1 cellular context compared by ENCODE assay signal in genomic region chr11:72831521-72832300, GRCh38.
TF ChIP-seq lines count a peak whose summit lies in the region.

No MANE protein-coding gene starts in this region.

TF ChIP-seq in GM12878, 131 proteins besides CTCF, POLR2A, EP300 and RAD21 (continued from another document and continues in another):
- TF ChIP-seq, protein P1, sequence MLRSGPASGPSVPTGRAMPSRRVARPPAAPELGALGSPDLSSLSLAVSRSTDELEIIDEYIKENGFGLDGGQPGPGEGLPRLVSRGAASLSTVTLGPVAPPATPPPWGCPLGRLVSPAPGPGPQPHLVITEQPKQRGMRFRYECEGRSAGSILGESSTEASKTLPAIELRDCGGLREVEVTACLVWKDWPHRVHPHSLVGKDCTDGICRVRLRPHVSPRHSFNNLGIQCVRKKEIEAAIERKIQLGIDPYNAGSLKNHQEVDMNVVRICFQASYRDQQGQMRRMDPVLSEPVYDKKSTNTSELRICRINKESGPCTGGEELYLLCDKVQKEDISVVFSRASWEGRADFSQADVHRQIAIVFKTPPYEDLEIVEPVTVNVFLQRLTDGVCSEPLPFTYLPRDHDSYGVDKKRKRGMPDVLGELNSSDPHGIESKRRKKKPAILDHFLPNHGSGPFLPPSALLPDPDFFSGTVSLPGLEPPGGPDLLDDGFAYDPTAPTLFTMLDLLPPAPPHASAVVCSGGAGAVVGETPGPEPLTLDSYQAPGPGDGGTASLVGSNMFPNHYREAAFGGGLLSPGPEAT (IDR thresholded peaks at IDR 0.05; ENCODE audit: low read depth) = no peak
- TF ChIP-seq, protein P2, sequence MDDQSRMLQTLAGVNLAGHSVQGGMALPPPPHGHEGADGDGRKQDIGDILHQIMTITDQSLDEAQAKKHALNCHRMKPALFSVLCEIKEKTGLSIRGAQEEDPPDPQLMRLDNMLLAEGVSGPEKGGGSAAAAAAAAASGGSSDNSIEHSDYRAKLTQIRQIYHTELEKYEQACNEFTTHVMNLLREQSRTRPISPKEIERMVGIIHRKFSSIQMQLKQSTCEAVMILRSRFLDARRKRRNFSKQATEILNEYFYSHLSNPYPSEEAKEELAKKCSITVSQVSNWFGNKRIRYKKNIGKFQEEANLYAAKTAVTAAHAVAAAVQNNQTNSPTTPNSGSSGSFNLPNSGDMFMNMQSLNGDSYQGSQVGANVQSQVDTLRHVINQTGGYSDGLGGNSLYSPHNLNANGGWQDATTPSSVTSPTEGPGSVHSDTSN (IDR thresholded peaks at IDR 0.05; ENCODE audit: insufficient replicate concordance, low read depth, low read length) = no peak
- TF ChIP-seq HSF1 (IDR thresholded peaks at IDR 0.05; ENCODE audit: low read depth, low read length) (no peak), ZNF274 (IDR thresholded peaks at IDR 0.05; ENCODE audit: insufficient read depth, insufficient read length) (no peak), IRF4 (IDR thresholded peaks at IDR 0.05; ENCODE audit: low read depth, low read length) (0 out of 2 replicates have a peak, but pooled peaks have one; percentile 23), SREBF1 (IDR thresholded peaks at IDR 0.05; ENCODE audit: low read length) (no peak), ASH2L (IDR thresholded peaks at IDR 0.05; ENCODE audit: borderline replicate concordance, low read depth) (no peak), BMI1 (IDR thresholded peaks at IDR 0.05; ENCODE audit: borderline replicate concordance) (no peak), WRNIP1 (IDR thresholded peaks at IDR 0.05; ENCODE audit: borderline replicate concordance, low read depth, low read length) (no peak), KLF5 (IDR thresholded peaks at IDR 0.05; ENCODE audit: partially characterized antibody) (no peak), SP1 (IDR thresholded peaks at IDR 0.05; ENCODE audit: low read depth, low read length) (no peak), YY1 (IDR thresholded peaks at IDR 0.05; ENCODE audit: low read depth, low read length) (peak; percentile 45; the same call in 1 of the 2 replicates), ZNF687 (IDR thresholded peaks at IDR 0.05) (no peak), MYC (IDR thresholded peaks at IDR 0.05; ENCODE audit: insufficient read depth, insufficient read length, insufficient replicate concordance, low read length, severe bottlenecking) (no peak), TCF3 (IDR thresholded peaks at IDR 0.05; ENCODE audit: borderline replicate concordance, insufficient read depth, low read depth, low read length) (no peak), SIX5 (IDR thresholded peaks at IDR 0.05; ENCODE audit: low read depth, low read length, severe bottlenecking) (no peak), TARDBP (IDR thresholded peaks at IDR 0.05; ENCODE audit: borderline replicate concordance) (0 out of 2 replicates have a peak, but pooled peaks have one; percentile 3), POLR2AphosphoS2 (IDR thresholded peaks at IDR 0.05; ENCODE audit: low read depth, low read length) (no peak; the same call in 1 of the 2 replicates), TCF12 (IDR thresholded peaks at IDR 0.05; ENCODE audit: low read depth, low read length) (no peak), E2F8 (IDR thresholded peaks at IDR 0.05; ENCODE audit: low read depth, partially characterized antibody) (peak; percentile 25), NR2C2 (IDR thresholded peaks at IDR 0.05; ENCODE audit: borderline replicate concordance, control insufficient read depth, insufficient read length, low read depth) (no peak), HDAC6 (IDR thresholded peaks at IDR 0.05; ENCODE audit: unreplicated experiment) (no peak), IKZF2 (IDR thresholded peaks at IDR 0.05) (no peak), DPF2 (IDR thresholded peaks at IDR 0.05) (no peak), BCL11A (IDR thresholded peaks at IDR 0.05; ENCODE audit: low read depth, low read length) (no peak), CHD2 (IDR thresholded peaks at IDR 0.05; ENCODE audit: borderline replicate concordance, low read depth, low read length) (no peak), ETV6 (conservative IDR thresholded peaks at IDR 0.05 in 1 of 2, IDR thresholded peaks at IDR 0.05 in 1 of 2; ENCODE audit: borderline replicate concordance in 1 of 2, low read depth in 1 of 2) (no peak), FOXK2 (IDR thresholded peaks at IDR 0.05) (no peak), NR2F1 (conservative IDR thresholded peaks at IDR 0.05) (no peak)
- TF ChIP-seq, protein P3, sequence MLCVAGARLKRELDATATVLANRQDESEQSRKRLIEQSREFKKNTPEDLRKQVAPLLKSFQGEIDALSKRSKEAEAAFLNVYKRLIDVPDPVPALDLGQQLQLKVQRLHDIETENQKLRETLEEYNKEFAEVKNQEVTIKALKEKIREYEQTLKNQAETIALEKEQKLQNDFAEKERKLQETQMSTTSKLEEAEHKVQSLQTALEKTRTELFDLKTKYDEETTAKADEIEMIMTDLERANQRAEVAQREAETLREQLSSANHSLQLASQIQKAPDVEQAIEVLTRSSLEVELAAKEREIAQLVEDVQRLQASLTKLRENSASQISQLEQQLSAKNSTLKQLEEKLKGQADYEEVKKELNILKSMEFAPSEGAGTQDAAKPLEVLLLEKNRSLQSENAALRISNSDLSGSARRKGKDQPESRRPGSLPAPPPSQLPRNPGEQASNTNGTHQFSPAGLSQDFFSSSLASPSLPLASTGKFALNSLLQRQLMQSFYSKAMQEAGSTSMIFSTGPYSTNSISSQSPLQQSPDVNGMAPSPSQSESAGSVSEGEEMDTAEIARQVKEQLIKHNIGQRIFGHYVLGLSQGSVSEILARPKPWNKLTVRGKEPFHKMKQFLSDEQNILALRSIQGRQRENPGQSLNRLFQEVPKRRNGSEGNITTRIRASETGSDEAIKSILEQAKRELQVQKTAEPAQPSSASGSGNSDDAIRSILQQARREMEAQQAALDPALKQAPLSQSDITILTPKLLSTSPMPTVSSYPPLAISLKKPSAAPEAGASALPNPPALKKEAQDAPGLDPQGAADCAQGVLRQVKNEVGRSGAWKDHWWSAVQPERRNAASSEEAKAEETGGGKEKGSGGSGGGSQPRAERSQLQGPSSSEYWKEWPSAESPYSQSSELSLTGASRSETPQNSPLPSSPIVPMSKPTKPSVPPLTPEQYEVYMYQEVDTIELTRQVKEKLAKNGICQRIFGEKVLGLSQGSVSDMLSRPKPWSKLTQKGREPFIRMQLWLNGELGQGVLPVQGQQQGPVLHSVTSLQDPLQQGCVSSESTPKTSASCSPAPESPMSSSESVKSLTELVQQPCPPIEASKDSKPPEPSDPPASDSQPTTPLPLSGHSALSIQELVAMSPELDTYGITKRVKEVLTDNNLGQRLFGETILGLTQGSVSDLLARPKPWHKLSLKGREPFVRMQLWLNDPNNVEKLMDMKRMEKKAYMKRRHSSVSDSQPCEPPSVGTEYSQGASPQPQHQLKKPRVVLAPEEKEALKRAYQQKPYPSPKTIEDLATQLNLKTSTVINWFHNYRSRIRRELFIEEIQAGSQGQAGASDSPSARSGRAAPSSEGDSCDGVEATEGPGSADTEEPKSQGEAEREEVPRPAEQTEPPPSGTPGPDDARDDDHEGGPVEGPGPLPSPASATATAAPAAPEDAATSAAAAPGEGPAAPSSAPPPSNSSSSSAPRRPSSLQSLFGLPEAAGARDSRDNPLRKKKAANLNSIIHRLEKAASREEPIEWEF (IDR thresholded peaks at IDR 0.05; ENCODE audit: insufficient replicate concordance, low read depth, low read length) = no peak
- TF ChIP-seq, protein P4, sequence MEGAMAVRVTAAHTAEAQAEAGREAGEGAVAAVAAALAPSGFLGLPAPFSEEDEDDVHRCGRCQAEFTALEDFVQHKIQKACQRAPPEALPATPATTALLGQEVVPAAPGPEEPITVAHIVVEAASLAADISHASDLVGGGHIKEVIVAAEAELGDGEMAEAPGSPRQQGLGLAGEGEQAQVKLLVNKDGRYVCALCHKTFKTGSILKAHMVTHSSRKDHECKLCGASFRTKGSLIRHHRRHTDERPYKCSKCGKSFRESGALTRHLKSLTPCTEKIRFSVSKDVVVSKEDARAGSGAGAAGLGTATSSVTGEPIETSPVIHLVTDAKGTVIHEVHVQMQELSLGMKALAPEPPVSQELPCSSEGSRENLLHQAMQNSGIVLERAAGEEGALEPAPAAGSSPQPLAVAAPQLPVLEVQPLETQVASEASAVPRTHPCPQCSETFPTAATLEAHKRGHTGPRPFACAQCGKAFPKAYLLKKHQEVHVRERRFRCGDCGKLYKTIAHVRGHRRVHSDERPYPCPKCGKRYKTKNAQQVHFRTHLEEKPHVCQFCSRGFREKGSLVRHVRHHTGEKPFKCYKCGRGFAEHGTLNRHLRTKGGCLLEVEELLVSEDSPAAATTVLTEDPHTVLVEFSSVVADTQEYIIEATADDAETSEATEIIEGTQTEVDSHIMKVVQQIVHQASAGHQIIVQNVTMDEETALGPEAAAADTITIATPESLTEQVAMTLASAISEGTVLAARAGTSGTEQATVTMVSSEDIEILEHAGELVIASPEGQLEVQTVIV (IDR thresholded peaks at IDR 0.05; ENCODE audit: borderline replicate concordance, partially characterized antibody) = no peak
- TF ChIP-seq, protein P5, sequence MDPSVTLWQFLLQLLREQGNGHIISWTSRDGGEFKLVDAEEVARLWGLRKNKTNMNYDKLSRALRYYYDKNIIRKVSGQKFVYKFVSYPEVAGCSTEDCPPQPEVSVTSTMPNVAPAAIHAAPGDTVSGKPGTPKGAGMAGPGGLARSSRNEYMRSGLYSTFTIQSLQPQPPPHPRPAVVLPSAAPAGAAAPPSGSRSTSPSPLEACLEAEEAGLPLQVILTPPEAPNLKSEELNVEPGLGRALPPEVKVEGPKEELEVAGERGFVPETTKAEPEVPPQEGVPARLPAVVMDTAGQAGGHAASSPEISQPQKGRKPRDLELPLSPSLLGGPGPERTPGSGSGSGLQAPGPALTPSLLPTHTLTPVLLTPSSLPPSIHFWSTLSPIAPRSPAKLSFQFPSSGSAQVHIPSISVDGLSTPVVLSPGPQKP (IDR thresholded peaks at IDR 0.05; ENCODE audit: low read depth, low read length) = no peak
- TF ChIP-seq, protein P6, sequence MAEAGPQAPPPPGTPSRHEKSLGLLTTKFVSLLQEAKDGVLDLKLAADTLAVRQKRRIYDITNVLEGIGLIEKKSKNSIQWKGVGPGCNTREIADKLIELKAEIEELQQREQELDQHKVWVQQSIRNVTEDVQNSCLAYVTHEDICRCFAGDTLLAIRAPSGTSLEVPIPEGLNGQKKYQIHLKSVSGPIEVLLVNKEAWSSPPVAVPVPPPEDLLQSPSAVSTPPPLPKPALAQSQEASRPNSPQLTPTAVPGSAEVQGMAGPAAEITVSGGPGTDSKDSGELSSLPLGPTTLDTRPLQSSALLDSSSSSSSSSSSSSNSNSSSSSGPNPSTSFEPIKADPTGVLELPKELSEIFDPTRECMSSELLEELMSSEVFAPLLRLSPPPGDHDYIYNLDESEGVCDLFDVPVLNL (IDR thresholded peaks at IDR 0.05; ENCODE audit: low read depth, low read length) = no peak
